Comparison of ENCODE assay signal across 1 cellular context in the genomic region with DNA sequence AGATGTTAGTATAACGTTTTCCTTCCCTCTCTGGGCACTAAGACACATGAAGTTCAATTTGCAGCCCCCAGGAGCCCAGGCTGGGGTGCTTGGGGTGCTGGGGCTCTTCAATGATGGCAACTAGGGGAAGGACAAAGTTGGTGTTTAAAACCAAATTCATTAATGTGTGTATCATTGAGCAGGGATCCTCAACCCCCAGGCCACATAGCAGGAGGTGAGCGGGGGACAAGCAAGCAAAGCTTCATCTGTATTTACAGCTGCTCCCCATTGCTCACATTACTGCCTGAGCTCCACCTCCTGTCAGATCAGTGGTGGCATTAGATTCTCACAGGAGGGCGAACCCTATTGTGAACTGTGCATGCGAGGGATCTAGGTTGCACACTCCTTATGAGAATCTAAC. TPM values are rescaled to one million over a fixed set of nuclear protein-coding genes. Genes with fewer than 3 reads are reported as not detected.
"Had no signal": no experiment of that assay in that cellular context is flagged by ENCODE, and none has a peak within 500 bp of the region (broad histone marks: within the 10 kb centered on the region; RNA-seq: fewer than 3 reads in every experiment).

No MANE protein-coding gene starts in this region.

RNA-seq across cellular contexts. Expression of a gene that starts 56.4 kb away (rescaled TPM):
- total RNA-seq: liver had no signal
